In the genomic region with DNA sequence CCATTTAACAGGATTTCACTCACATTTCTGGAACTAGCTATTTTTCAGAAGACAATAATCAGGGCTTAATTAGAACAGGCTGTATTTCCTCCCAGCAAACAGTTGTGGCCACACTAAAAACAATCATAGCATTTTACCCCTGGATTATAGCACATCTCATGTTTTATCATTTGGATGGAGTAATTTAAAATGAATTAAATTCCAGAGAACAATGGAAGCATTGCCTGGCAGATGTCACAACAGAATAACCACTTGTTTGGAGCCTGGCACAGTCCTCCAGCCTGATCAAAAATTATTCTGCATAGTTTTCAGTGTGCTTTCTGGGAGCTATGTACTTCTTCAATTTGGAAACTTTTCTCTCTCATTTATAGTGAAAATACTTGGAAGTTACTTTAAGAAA, we compare ENCODE assay signal across 21 cellular contexts. TPM values are rescaled to one million over a fixed set of nuclear protein-coding genes. Genes with fewer than 3 reads are reported as not detected.
"Had no signal": no experiment of that assay in that cellular context is flagged by ENCODE, and none has a peak within 500 bp of the region (broad histone marks: within the 10 kb centered on the region; RNA-seq: fewer than 3 reads in every experiment).

No MANE protein-coding gene starts in this region.

- H3K27me3 Mint-ChIP-seq: central memory CD8-positive, alpha-beta T cell had no signal

- DNase-seq: activated B cell treated with CpG ODN at 0.5 μM for 24 hours; activated CD4-positive, alpha-beta T cell treated with anti-CD3 and anti-CD28 coated beads, Interleukin-2, amount 10 ng/mL, durations not matched to agents 7 days and 5 days; activated CD8-positive, alpha-beta memory T cell treated with anti-CD3 and anti-CD28 coated beads for 24 hours; activated gamma-delta T cell treated with Interleukin-2 at 50 U/mL for 16 hours; amniotic stem cell; effector CD8-positive, alpha-beta T cell; esophagus squamous epithelium; mammary epithelial cell; occipital lobe; spleen; stimulated activated naive CD8-positive, alpha-beta T cell treated with anti-CD3 and anti-CD28 coated beads, Interleukin-15, amount 100 ng/mL, for 72 hours; testis had no signal

- H3K27me3 ChIP-seq: esophagus squamous epithelium, hepatocyte, spleen, testis had no signal

- H3K4me3 ChIP-seq: esophagus squamous epithelium, hepatocyte, spleen, testis had no signal

- H3K9me3 Mint-ChIP-seq: activated B cell treated with CpG ODN at 0.5 μM for 24 hours; activated CD4-positive, alpha-beta T cell treated with anti-CD3 and anti-CD28 coated beads, Interleukin-2, amount 10 ng/mL, durations not matched to agents 7 days and 5 days; central memory CD8-positive, alpha-beta T cell; nephron; stimulated activated naive CD8-positive, alpha-beta T cell treated with anti-CD3 and anti-CD28 coated beads, Interleukin-15, amount 100 ng/mL, for 72 hours had no signal

- H3K4me1 Mint-ChIP-seq: activated B cell treated with CpG ODN at 0.5 μM for 24 hours had no signal

- H3K27ac ChIP-seq: esophagus squamous epithelium, hepatocyte, spleen, testis had no signal

- FAIRE-seq: endothelial cell of umbilical vein, keratinocyte had no signal

- H3K27ac Mint-ChIP-seq: activated B cell treated with CpG ODN at 0.5 μM for 24 hours; activated CD4-positive, alpha-beta T cell treated with anti-CD3 and anti-CD28 coated beads, Interleukin-2, amount 10 ng/mL, durations not matched to agents 7 days and 5 days; activated naive CD8-positive, alpha-beta T cell; brain; stimulated activated naive CD8-positive, alpha-beta T cell treated with anti-CD3 and anti-CD28 coated beads, Interleukin-15, amount 100 ng/mL, for 72 hours had no signal

- H2AFZ ChIP-seq: hepatocyte had no signal

- H3K4me2 ChIP-seq: hepatocyte had no signal

- H3K36me3 ChIP-seq: esophagus squamous epithelium, spleen had no signal

- H3K4me3 Mint-ChIP-seq: activated B cell treated with CpG ODN at 0.5 μM for 24 hours; activated CD4-positive, alpha-beta T cell treated with anti-CD3 and anti-CD28 coated beads, Interleukin-2, amount 10 ng/mL, durations not matched to agents 7 days and 5 days; activated naive CD8-positive, alpha-beta T cell; central memory CD8-positive, alpha-beta T cell; nephron; stimulated activated naive CD8-positive, alpha-beta T cell treated with anti-CD3 and anti-CD28 coated beads, Interleukin-15, amount 100 ng/mL, for 72 hours had no signal

- ATAC-seq: left lobe of liver; sciatic nerve; stimulated activated naive CD8-positive, alpha-beta T cell treated with anti-CD3 and anti-CD28 coated beads, Interleukin-15, amount 100 ng/mL, for 72 hours had no signal

- H3K36me3 Mint-ChIP-seq: activated naive CD8-positive, alpha-beta T cell had no signal

- H3K9me3 ChIP-seq: esophagus squamous epithelium, spleen, testis had no signal

RNA-seq across cellular contexts. Expression of gene PRSS23, which starts 9.2 kb away (rescaled TPM):
- total RNA-seq: activated B cell treated with CpG ODN at 0.5 μM for 24 hours had no signal
